9 cellular contexts compared by ENCODE assay signal in genomic region chr6:81750201-81750600, GRCh38. TPM values are rescaled to one million over a fixed set of nuclear protein-coding genes. Genes with fewer than 3 reads are reported as not detected.
A peak's percentile ranks its signal among the peaks of the same experiment; 100 is the strongest.
DNase-seq lines count a peak whose midpoint lies in the region; ATAC-seq and TF ChIP-seq lines count a peak whose summit lies in the region.
"Had no signal": no experiment of that assay in that cellular context is flagged by ENCODE, and none has a peak within 500 bp of the region (broad histone marks: within the 10 kb centered on the region; RNA-seq: fewer than 3 reads in every experiment).

No MANE protein-coding gene starts in this region.

- peak overlapping the region in 1 of 2 donors; percentile 91 for H3K9ac ChIP-seq in colonic mucosa (ENCODE audit: low read depth in 2 of 2, low read length in 2 of 2)
- H3K9ac ChIP-seq: KMS-11 had no signal

- DNase-seq in right atrium auricular region (ENCODE audit: low spot score) = no peak
- DNase-seq in cardiac septum (ENCODE audit: low spot score) = no peak
- DNase-seq in colonic mucosa = no peak
- DNase-seq in natural killer cell = no peak
- no peak for DNase-seq in activated CD8-positive, alpha-beta memory T cell treated with anti-CD3 and anti-CD28 coated beads, Interleukin-2, amount 50 U/mL, for 48 hours
- no peak for DNase-seq in NCI-H1694 (lab: John Stamatoyannopoulos, UW)
- no peak for DNase-seq in NCI-H187 treated with DMSO at 0.1 percent for 48 hours (lab: John Stamatoyannopoulos, UW)
- no peak for DNase-seq in central memory CD4-positive, alpha-beta T cell

- no peak for ATAC-seq in natural killer cell

- peak overlapping the region; percentile 99 for H3K4me3 Mint-ChIP-seq in natural killer cell

- TF ChIP-seq CTCF in right atrium auricular region (IDR thresholded peaks at IDR 0.05) (no peak), colonic mucosa (IDR thresholded peaks at IDR 0.05) (no peak), natural killer cell (IDR thresholded peaks at IDR 0.05) (no peak)

- peaks cover 9% of the 10 kb centered on the region for H3K36me3 Mint-ChIP-seq in natural killer cell

- H3K36me3 ChIP-seq in right atrium auricular region = peaks cover 18% of the 10 kb centered on the region
- no peaks in the 10 kb centered on the region for H3K36me3 ChIP-seq in colonic mucosa

- H3K27me3 ChIP-seq in right atrium auricular region (no peaks in the 10 kb centered on the region), colonic mucosa (no peaks in the 10 kb centered on the region)

- H3K9me3 ChIP-seq in right atrium auricular region (no peaks in the 10 kb centered on the region), colonic mucosa (no peaks in the 10 kb centered on the region)

- no peaks in the 10 kb centered on the region for H3K9me3 Mint-ChIP-seq in natural killer cell

- intact Hi-C loops in cardiac septum (cut with DNase I) (loop anchor here (5.0 to 10.0 kb wide), 8 partner anchors 128 to 508 kb away; no protein-coding TSS in a partner anchor), colonic mucosa (cut with DNase I) (loop anchor here (5.0 to 10.0 kb wide), 2 partner anchors 515 to 1143 kb away; no protein-coding TSS in a partner anchor), natural killer cell (cut with micrococcal nuclease) (loop anchor here (5.0 kb wide), 3 partner anchors 1538 to 1973 kb away; partner anchors contain the start of gene ELOVL4)

- H3K4me1 ChIP-seq in right atrium auricular region (peaks cover 0 to 43% of the 10 kb centered on the region in 2 donors), colonic mucosa (peaks cover 4% of the 10 kb centered on the region)

- H3K27ac ChIP-seq in right atrium auricular region (peak overlapping the region; percentile 98 to 99), colonic mucosa (peak overlapping the region; percentile 97)
- H3K27ac ChIP-seq: KMS-11 had no signal

- H3K27me3 Mint-ChIP-seq in natural killer cell (ENCODE audit: low read depth in 2 of 2) = peaks cover 0 to 3% of the 10 kb centered on the region in 2 donors

- H3K4me3 ChIP-seq in right atrium auricular region (peak overlapping the region; percentile 86 to 95), colonic mucosa (peak overlapping the region; percentile 61)

- H3K4me1 Mint-ChIP-seq in natural killer cell = peaks cover 68 to 69% of the 10 kb centered on the region in 2 donors

- peak overlapping the region; percentile 97 to 98 for H3K27ac Mint-ChIP-seq in natural killer cell

RNA-seq across cellular contexts. Expression of gene TENT5A, which starts 2.3 kb away (rescaled TPM):
- 10 to 100 TPM; 21.1 to 22.0 TPM for total RNA-seq in right atrium auricular region
- total RNA-seq in cardiac septum = 35.2 TPM
- 10 to 100 TPM; 20.1 to 32.8 TPM for total RNA-seq in colonic mucosa
- 10 to 100 TPM; 22.9 to 23.8 (median 22.9) TPM for total RNA-seq in natural killer cell
